9 cellular contexts compared by ENCODE assay signal in the genomic region with DNA sequence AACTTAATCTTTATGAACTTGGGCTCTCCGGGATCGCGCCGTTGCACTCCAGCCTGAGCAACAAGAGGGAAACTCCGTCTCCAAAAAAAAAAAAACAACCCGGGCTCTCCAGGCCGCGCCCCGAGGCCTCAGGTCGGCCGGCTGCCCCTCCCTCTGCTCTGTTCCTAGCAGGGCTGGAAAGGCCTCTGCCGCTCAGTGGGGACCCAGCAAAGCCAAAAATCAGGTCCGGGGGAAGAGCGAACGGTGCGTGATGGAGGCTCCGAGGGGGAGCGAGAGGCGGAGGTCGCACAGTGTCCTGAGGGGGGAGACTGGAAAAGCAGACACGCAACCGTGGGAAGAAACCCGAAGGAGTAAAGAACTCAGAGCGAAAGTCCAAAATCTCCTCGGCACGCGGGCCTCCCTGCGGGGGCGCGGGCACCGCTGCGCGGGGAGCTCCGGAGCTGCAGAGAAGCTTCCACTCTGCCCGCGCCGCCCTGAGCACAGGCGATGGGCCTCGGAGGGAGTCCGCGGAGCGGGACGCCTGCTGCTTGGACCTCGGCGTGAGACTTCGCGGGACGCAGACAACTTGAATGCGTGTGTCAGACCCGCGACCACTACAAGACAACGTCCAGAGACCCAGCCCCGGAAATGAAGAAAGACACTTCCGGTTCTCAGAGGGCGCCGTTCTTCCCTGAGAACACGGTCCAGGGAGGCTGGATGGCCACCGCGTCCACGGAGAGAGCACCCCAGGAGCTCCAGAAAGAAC.
A peak's percentile ranks its signal among the peaks of the same experiment; 100 is the strongest.
DNase-seq lines count a peak whose midpoint lies in the region; ATAC-seq and TF ChIP-seq lines count a peak whose summit lies in the region.
"Had no signal": no experiment of that assay in that cellular context is flagged by ENCODE, and none has a peak within 500 bp of the region (broad histone marks: within the 10 kb centered on the region; RNA-seq: fewer than 3 reads in every experiment).

No MANE protein-coding gene starts in this region.

- H3K27me3 Mint-ChIP-seq in osteocyte (ENCODE audit: unreplicated experiment) = no peaks in the 10 kb centered on the region

- peak; percentile 76 for DNase-seq in ELF-1 (ENCODE audit: low read depth, low spot score)
- DNase-seq in WERI-Rb-1 = peak; percentile 83
- DNase-seq in fibroblast of the aortic adventitia (ENCODE audit: low read depth) = no peak
- peak; percentile 83 for DNase-seq in osteocyte (ENCODE audit: extremely low spot score, unreplicated experiment)
- no peak for DNase-seq in foreskin melanocyte
- DNase-seq in NCI-H1105 (lab: John Stamatoyannopoulos, UW) = no peak
- no peak for DNase-seq in UCSD-AML1 (lab: John Stamatoyannopoulos, UW; ENCODE audit: unreplicated experiment)

- TF ChIP-seq CTCF in WERI-Rb-1 (IDR thresholded peaks at IDR 0.05; ENCODE audit: low read depth, low read length) (0 out of 2 replicates have a peak, but pooled peaks have one; percentile 2), fibroblast of the aortic adventitia (IDR thresholded peaks at IDR 0.05; ENCODE audit: insufficient read depth, low read length) (no peak), osteocyte (IDR thresholded peaks at IDR 0.05) (no peak)

- no peaks in the 10 kb centered on the region for H3K4me1 Mint-ChIP-seq in osteocyte (ENCODE audit: unreplicated experiment)

- H3K36me3 ChIP-seq in WERI-Rb-1 = no peaks in the 10 kb centered on the region

- H3K9me3 Mint-ChIP-seq in osteocyte (ENCODE audit: unreplicated experiment) = peaks cover 5% of the 10 kb centered on the region

- H3K4me3 Mint-ChIP-seq in osteocyte (ENCODE audit: unreplicated experiment) = peak overlapping the region; percentile 74

- no peaks in the 10 kb centered on the region for H3K27me3 ChIP-seq in WERI-Rb-1 (ENCODE audit: insufficient read depth, low read depth, severe bottlenecking)

- H3K4me3 ChIP-seq in WERI-Rb-1 (ENCODE audit: low read depth, low read length) (peak overlapping the region; percentile 82), fibroblast of the aortic adventitia (ENCODE audit: low read depth, low read length) (peak overlapping the region; percentile 38)

- peak overlapping the region; percentile 86 for H3K27ac ChIP-seq in WERI-Rb-1

- H3K27ac Mint-ChIP-seq in osteocyte (ENCODE audit: unreplicated experiment) = no peak overlapping the region

- no peak for ATAC-seq in GM21619 (IDR thresholded peaks at IDR 0.05; ENCODE audit: unreplicated experiment)
- ATAC-seq: HCT116 had no signal

- H3K9me3 ChIP-seq in WERI-Rb-1 (ENCODE audit: severe bottlenecking) = no peaks in the 10 kb centered on the region

- no peaks in the 10 kb centered on the region for H3K36me3 Mint-ChIP-seq in osteocyte (ENCODE audit: unreplicated experiment)

Comparison
In these comparisons a context has a peak if more than half of its experiments do, and no peak if none do; other contexts are left out.
1. DNase-seq: peak in ELF-1 (single experiment), WERI-Rb-1 (single experiment) and osteocyte (single experiment); none in fibroblast of the aortic adventitia (single experiment), foreskin melanocyte (single experiment), NCI-H1105 (single experiment) and UCSD-AML1 (single experiment).